Comparison of ENCODE assay signal across 16 cellular contexts in the genomic region with DNA sequence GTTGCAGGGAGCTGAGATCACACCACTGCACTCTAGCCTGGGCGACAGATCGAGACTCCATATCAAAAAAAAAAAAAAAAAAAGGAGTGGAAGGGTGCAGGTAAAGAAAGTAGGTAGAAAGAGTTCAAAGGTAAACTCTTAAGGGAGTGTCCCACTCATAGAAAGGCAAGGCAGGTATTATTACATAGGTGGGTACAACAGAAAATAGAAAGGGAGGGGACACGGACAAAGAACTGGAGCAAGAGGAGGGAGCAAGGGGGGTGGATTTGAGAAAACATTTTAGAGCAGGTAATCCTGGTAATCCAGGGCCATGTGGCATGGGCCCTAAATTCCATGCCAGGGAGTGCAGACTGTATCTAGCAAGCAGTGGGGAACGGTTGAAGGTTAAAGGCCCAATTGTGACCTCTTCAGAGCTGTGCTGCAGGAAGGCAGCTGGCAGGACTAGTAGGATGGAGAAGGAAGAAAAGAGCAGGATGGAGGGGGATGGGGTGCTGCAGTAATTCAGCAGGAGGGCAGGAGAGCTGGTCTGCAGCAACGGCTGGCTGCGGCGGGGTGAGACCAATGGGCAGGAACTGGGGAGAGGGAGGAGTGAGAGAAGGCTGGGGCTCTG.
DNase-seq lines count a peak whose midpoint lies in the region; ATAC-seq, FAIRE-seq and TF ChIP-seq lines count a peak whose summit lies in the region.
"Had no signal": no experiment of that assay in that cellular context is flagged by ENCODE, and none has a peak within 500 bp of the region (broad histone marks: within the 10 kb centered on the region; RNA-seq: fewer than 3 reads in every experiment).

No MANE protein-coding gene starts in this region.

- CTCF ChIA-PET in H1 (lab: Charles Lee; ENCODE audit: partially characterized antibody), result interaction anchor here (0.7 to 64.1 kb wide), 11 partner anchors 10 to 253 kb away, joined by 3 to 1740 read pairs (median 4); no protein-coding TSS in a partner anchor
- CTCF ChIA-PET in HepG2 (lab: Yijun Ruan, JAX; ENCODE audit: low intra/inter-chr PET ratio, low total read pairs), result no interaction called here
- CTCF ChIA-PET in Caco-2 (lab: Charles Lee), result interaction anchor here (0.7 to 1.1 kb wide), 2 partner anchors 17 to 121 kb away, joined by 3 read pairs; no protein-coding TSS in a partner anchor

- DNase-seq in NCI-H82 (lab: John Stamatoyannopoulos, UW), result peak; percentile 18
- no peak for DNase-seq in NCI-H82 treated with DMSO at 0.1 percent for 48 hours (lab: John Stamatoyannopoulos, UW; ENCODE audit: unreplicated experiment)
- DNase-seq in H1 (ENCODE audit: low read depth in 1 of 2, low spot score in 2 of 2), result no peak
- DNase-seq in mesenchymal stem cell, result no peak
- no peak for DNase-seq in HepG2 (ENCODE audit: low spot score)
- DNase-seq in Caco-2, result no peak
- no peak for DNase-seq in NCI-H748 treated with DMSO at 0.1 percent for 48 hours (lab: John Stamatoyannopoulos, UW)
- DNase-seq in effector CD8-positive, alpha-beta T cell (lab: John Stamatoyannopoulos, UW), result no peak
- DNase-seq: 8988T, NCI-H1092 treated with DMSO at 0.1 percent for 48 hours, NCI-H2081 treated with DMSO at 0.1 percent for 48 hours, NCI-H774, RPMI8226, SIG-M5 had no signal

- no peak for ATAC-seq in HepG2

- WGBS in H1 (ENCODE audit: extremely low coverage in 1 of 2, insufficient coverage in 1 of 2, insufficient read length in 1 of 2, insufficient replicate concordance in 2 of 2, low coverage in 1 of 2, low lambda C conversion rate in 2 of 2, missing lambda C conversion rate in 1 of 2), 2 experiments, result 73% methylated on average over 5 of the region's 7 CpGs; no CpG with 5 or more reads in 1 of the 2 experiments
- WGBS in mesenchymal stem cell, result 83% methylated on average over 7 of the region's 7 CpGs
- 63% methylated on average over 7 of the region's 7 CpGs for WGBS in HepG2 (ENCODE audit: low lambda C conversion rate)

- intact Hi-C loops in HepG2 (cut with micrococcal nuclease; ENCODE audit: unreplicated experiment), result no loop called here
- intact Hi-C loops in Caco-2 (cut with micrococcal nuclease; ENCODE audit: unreplicated experiment), result no loop called here

- no peak overlapping the region for H3K56ac ChIP-seq in H1 (replicated peaks; ENCODE audit: insufficient read length, low read depth, low read length)

- H3K79me1 ChIP-seq in H1 (ENCODE audit: low read depth, low read length) (no peaks in the 10 kb centered on the region), mesenchymal stem cell (replicated peaks; ENCODE audit: low read length, poor library complexity, severe bottlenecking) (no peaks in the 10 kb centered on the region)

- H3K4me3 ChIP-seq in H1 (ENCODE audit: extremely low read depth in 1 of 4, insufficient read depth in 2 of 4, low read depth in 3 of 4, low read length in 4 of 4), result no peak overlapping the region; a peak in 1 of 8 replicates
- H3K4me3 ChIP-seq in mesenchymal stem cell (ENCODE audit: insufficient read depth in 1 of 2, low read depth in 1 of 2, low read length in 2 of 2), result no peak overlapping the region
- H3K4me3 ChIP-seq in HepG2 (replicated peaks in 1 of 3; ENCODE audit: insufficient read depth in 1 of 3, low read depth in 2 of 3, low read length in 3 of 3), result no peak overlapping the region
- no peak overlapping the region for H3K4me3 ChIP-seq in Caco-2 (ENCODE audit: low read depth, low read length)

- 0 out of 2 replicates have a peak overlapping the region, but pooled peaks have one; percentile 78 for H2AFZ ChIP-seq in H1 (ENCODE audit: low read length)
- H2AFZ ChIP-seq in mesenchymal stem cell (ENCODE audit: low read depth, low read length), result no peak overlapping the region
- no peak overlapping the region for H2AFZ ChIP-seq in HepG2 (ENCODE audit: low read length)

- no peak for TF ChIP-seq POLR2A in H1 (IDR thresholded peaks at IDR 0.05; ENCODE audit: control extremely low read depth in 1 of 2, low read depth in 2 of 2, low read length in 2 of 2)
- no peak for TF ChIP-seq POLR2A in HepG2 (IDR thresholded peaks at IDR 0.05; ENCODE audit: insufficient read depth in 1 of 2, low read depth in 2 of 2, low read length in 2 of 2)

- H3K4me2 ChIP-seq in H1 (ENCODE audit: insufficient read depth in 1 of 2, low read depth in 2 of 2, low read length in 2 of 2) (peak overlapping the region in 1 of 2 experiments; percentile 39; a peak in 1 of 4 replicates), mesenchymal stem cell (ENCODE audit: low read length, poor library complexity, severe bottlenecking) (no peak overlapping the region), HepG2 (ENCODE audit: low read depth, low read length) (no peak overlapping the region)

- no peak overlapping the region for H3K27ac Mint-ChIP-seq in Caco-2 (ENCODE audit: unreplicated experiment)
- H3K27ac Mint-ChIP-seq: CD14-positive monocyte had no signal

- H3K18ac ChIP-seq in H1 (ENCODE audit: extremely low read depth, low read length) (no peak overlapping the region), mesenchymal stem cell (ENCODE audit: low read depth in 1 of 2, low read length in 2 of 2) (no peak overlapping the region)

- H3K27ac ChIP-seq in H1 (ENCODE audit: low read depth, low read length) (no peak overlapping the region), mesenchymal stem cell (ENCODE audit: low read length, poor library complexity, severe bottlenecking) (no peak overlapping the region), HepG2 (ENCODE audit: extremely low read length, insufficient read depth, low read length) (no peak overlapping the region)

- H3K9me3 Mint-ChIP-seq in Caco-2 (ENCODE audit: unreplicated experiment), result no peaks in the 10 kb centered on the region
- H3K9me3 Mint-ChIP-seq: CD14-positive monocyte had no signal

- H2BK5ac ChIP-seq in H1 (ENCODE audit: low read depth, low read length) (no peak overlapping the region), mesenchymal stem cell (ENCODE audit: low read depth, low read length, poor library complexity, severe bottlenecking) (no peak overlapping the region)

- H2BK120ac ChIP-seq in H1 (replicated peaks; ENCODE audit: low read depth, low read length) (no peak overlapping the region), mesenchymal stem cell (ENCODE audit: low read depth, low read length) (no peak overlapping the region)

- H4K20me1 ChIP-seq in H1 (replicated peaks in 1 of 2; ENCODE audit: control insufficient read depth in 1 of 2, insufficient read depth in 2 of 2, low read length in 2 of 2), result no peaks in the 10 kb centered on the region
- no peaks in the 10 kb centered on the region for H4K20me1 ChIP-seq in HepG2 (ENCODE audit: insufficient read depth, low read length)

- no peaks in the 10 kb centered on the region for H3K23me2 ChIP-seq in H1 (ENCODE audit: low read depth, low read length)

- H3K9ac ChIP-seq in H1 (replicated peaks in 1 of 4; ENCODE audit: extremely low read depth in 1 of 4, low read depth in 3 of 4, low read length in 3 of 4) (no peak overlapping the region), mesenchymal stem cell (ENCODE audit: low read length) (no peak overlapping the region), HepG2 (ENCODE audit: insufficient read depth, low read depth, low read length) (no peak overlapping the region)

- H3K4ac ChIP-seq in H1 (replicated peaks; ENCODE audit: insufficient read length, low read depth, low read length) (no peak overlapping the region), mesenchymal stem cell (ENCODE audit: low read depth in 1 of 2, low read length in 2 of 2) (no peak overlapping the region)

- no peaks in the 10 kb centered on the region for H3K36me3 Mint-ChIP-seq in Caco-2 (ENCODE audit: insufficient read depth, unreplicated experiment)

- BruUV-seq in HepG2 (replicated peaks; lab: Mats Ljungman, UMichigan) (no TSS peak), Caco-2 (replicated peaks; lab: Mats Ljungman, UMichigan) (no TSS peak)

- TF ChIP-seq RAD21 in H1 (IDR thresholded peaks at IDR 0.05 in 1 of 2, conservative IDR thresholded peaks at IDR 0.05 in 1 of 2; ENCODE audit: low read depth in 2 of 2, low read length in 2 of 2) (no peak), HepG2 (CRISPR knock-in tag; IDR thresholded peaks at IDR 0.05) (no peak)

- H3K23ac ChIP-seq in H1 (ENCODE audit: insufficient read length), result no peak overlapping the region
- H3K23ac ChIP-seq in mesenchymal stem cell (ENCODE audit: low read length in 2 of 2), result no peak overlapping the region

- POLR2A ChIA-PET in H1 (lab: Charles Lee; ENCODE audit: partially characterized antibody) (interaction anchor here (1.8 kb wide), 1 partner anchor 14 kb away, joined by 6 read pairs; no protein-coding TSS in a partner anchor), HepG2 (lab: Yijun Ruan, JAX) (no interaction called here), Caco-2 (lab: Charles Lee) (no interaction called here)

- H3K36me3 ChIP-seq in H1 (ENCODE audit: control insufficient read depth in 2 of 4, insufficient read depth in 4 of 4, low read length in 3 of 4) (no peaks in the 10 kb centered on the region; a peak in 1 of 8 replicates), mesenchymal stem cell (ENCODE audit: control insufficient read depth in 1 of 2, insufficient read depth in 2 of 2, low read depth in 1 of 2, low read length in 2 of 2) (no peaks in the 10 kb centered on the region), HepG2 (replicated peaks in 1 of 2; ENCODE audit: control insufficient read depth in 1 of 2, insufficient read depth in 2 of 2, low read length in 2 of 2) (no peaks in the 10 kb centered on the region), Caco-2 (ENCODE audit: control insufficient read depth, insufficient read depth, low read length) (no peaks in the 10 kb centered on the region)

- H3K9me3 ChIP-seq in H1 (ENCODE audit: insufficient read depth in 2 of 2, low read depth in 1 of 2, low read length in 1 of 2), result no peaks in the 10 kb centered on the region
- H3K9me3 ChIP-seq in mesenchymal stem cell (ENCODE audit: control insufficient read depth, low read length), result peaks cover 10% of the 10 kb centered on the region
- H3K9me3 ChIP-seq in HepG2 (ENCODE audit: low read length), result no peaks in the 10 kb centered on the region
- no peaks in the 10 kb centered on the region for H3K9me3 ChIP-seq in Caco-2

- FAIRE-seq in H1 (lab: Jason Lieb, UNC) (no peak), HepG2 (lab: Jason Lieb, UNC) (no peak)
- FAIRE-seq: G401.6 had no signal

- H2BK12ac ChIP-seq in H1 (ENCODE audit: low read depth, low read length) (no peak overlapping the region), mesenchymal stem cell (ENCODE audit: low read length in 2 of 2) (no peak overlapping the region)

- no peak overlapping the region for H3K14ac ChIP-seq in H1 (ENCODE audit: insufficient read length)
- H3K14ac ChIP-seq in mesenchymal stem cell (ENCODE audit: low read length in 2 of 2), result peak overlapping the region in 1 of 2 experiments; percentile 86

- no peak for TF ChIP-seq CTCF in H1 (IDR thresholded peaks at IDR 0.05; ENCODE audit: control extremely low read depth in 1 of 3, insufficient read depth in 1 of 3, low read depth in 1 of 3, low read length in 3 of 3)
- no peak for TF ChIP-seq CTCF in HepG2 (CRISPR knock-in tag; IDR thresholded peaks at IDR 0.05)
- TF ChIP-seq CTCF in Caco-2 (IDR thresholded peaks at IDR 0.05; ENCODE audit: insufficient read depth in 1 of 2, low read depth in 1 of 2, low read length in 1 of 2, severe bottlenecking in 1 of 2, unreplicated experiment in 1 of 2), result no peak

- no peak for TF ChIP-seq EP300 in H1 (IDR thresholded peaks at IDR 0.05; ENCODE audit: borderline replicate concordance in 1 of 2, low read depth in 2 of 2, low read length in 2 of 2)
- TF ChIP-seq EP300 in HepG2 (IDR thresholded peaks at IDR 0.05; ENCODE audit: low read depth in 2 of 2, low read length in 2 of 2), result no peak
- TF ChIP-seq EP300 in HepG2 (CRISPR knock-in tag; IDR thresholded peaks at IDR 0.05; ENCODE audit: borderline replicate concordance), result no peak

- no peaks in the 10 kb centered on the region for H3K27me3 Mint-ChIP-seq in Caco-2 (ENCODE audit: insufficient read depth, unreplicated experiment)

- no peak overlapping the region for H2BK20ac ChIP-seq in H1 (ENCODE audit: low read length)

- H2BK15ac ChIP-seq in H1 (ENCODE audit: low read length), result no peak overlapping the region
- H2BK15ac ChIP-seq in mesenchymal stem cell (ENCODE audit: low read depth, poor library complexity, severe bottlenecking), result no peak overlapping the region

- H4K5ac ChIP-seq in H1 (ENCODE audit: insufficient read length, low read depth, low read length), result no peak overlapping the region

- no peak overlapping the region for H4K91ac ChIP-seq in H1 (replicated peaks; ENCODE audit: insufficient read length, low read length)
- H4K91ac ChIP-seq in mesenchymal stem cell (ENCODE audit: low read length), result no peak overlapping the region

- H4K8ac ChIP-seq in H1 (ENCODE audit: extremely low read depth, insufficient read depth, low read length) (no peak overlapping the region), mesenchymal stem cell (ENCODE audit: low read length) (peak overlapping the region; percentile 72)

- H3K4me3 Mint-ChIP-seq in Caco-2 (ENCODE audit: unreplicated experiment), result no peak overlapping the region
- H3K4me3 Mint-ChIP-seq: CD14-positive monocyte had no signal

- in situ Hi-C loops in HepG2 (cut with HindIII; ENCODE audit: extremely low pct_ligation_motif_present, low pct_unique_long_range_greater_than_20kb), result no loop called here

- H2AK5ac ChIP-seq in H1 (ENCODE audit: low read depth, low read length), result no peak overlapping the region
- no peak overlapping the region for H2AK5ac ChIP-seq in mesenchymal stem cell (ENCODE audit: low read length, severe bottlenecking)

- H3K27me3 ChIP-seq in H1 (replicated peaks in 1 of 4; ENCODE audit: control insufficient read depth in 3 of 4, extremely low read depth in 1 of 4, insufficient read depth in 3 of 4, low read length in 3 of 4), result no peaks in the 10 kb centered on the region
- peaks cover 0 to 56% of the 10 kb centered on the region in 2 experiments for H3K27me3 ChIP-seq in mesenchymal stem cell (ENCODE audit: control insufficient read depth in 1 of 2, insufficient read depth in 1 of 2, low read length in 2 of 2)
- H3K27me3 ChIP-seq in HepG2 (ENCODE audit: control insufficient read depth in 1 of 2, insufficient read depth in 2 of 2, low read length in 2 of 2), result no peaks in the 10 kb centered on the region; a peak in 1 of 5 replicates
- H3K27me3 ChIP-seq in Caco-2 (replicated peaks; ENCODE audit: control insufficient read depth, insufficient read depth, low read length), result no peaks in the 10 kb centered on the region

- no peaks in the 10 kb centered on the region for H3K79me2 ChIP-seq in H1 (ENCODE audit: control insufficient read depth in 1 of 2, insufficient read depth in 2 of 2, low read length in 2 of 2)
- no peaks in the 10 kb centered on the region for H3K79me2 ChIP-seq in HepG2 (ENCODE audit: insufficient read depth, low read length)

- peaks cover 24% of the 10 kb centered on the region for H3K4me1 Mint-ChIP-seq in Caco-2 (ENCODE audit: low read depth, unreplicated experiment)

- H3K4me1 ChIP-seq in H1 (replicated peaks in 1 of 4; ENCODE audit: control insufficient read depth in 3 of 4, insufficient read depth in 4 of 4, low read length in 3 of 4), result peaks cover 0 to 2% (median 0%) of the 10 kb centered on the region in 4 experiments; a peak in 2 of 7 replicates
- peaks cover 3% of the 10 kb centered on the region for H3K4me1 ChIP-seq in mesenchymal stem cell (ENCODE audit: control insufficient read depth, insufficient read depth, low read depth, low read length)
- H3K4me1 ChIP-seq in HepG2 (ENCODE audit: insufficient read depth, low read length), result no peaks in the 10 kb centered on the region
- H3K4me1 ChIP-seq in Caco-2, result peaks cover 16% of the 10 kb centered on the region
